In genomic region chr12:131628341-131628740, GRCh38 we compare ENCODE assay signal across 20 cellular contexts.
"Had no signal": no experiment of that assay in that cellular context is flagged by ENCODE, and none has a peak within 500 bp of the region (broad histone marks: within the 10 kb centered on the region; RNA-seq: fewer than 3 reads in every experiment).

No MANE protein-coding gene starts in this region.

- H3K27me3 ChIP-seq: ovary, testis had no signal

- H3K27ac ChIP-seq: coronary artery, gastrocnemius medialis, ovary, psoas muscle, skin epidermis, stomach, testis had no signal

- H3K27ac Mint-ChIP-seq: type B pancreatic cell had no signal

- H3K4me1 Mint-ChIP-seq: activated T-helper 17 cell treated with anti-CD3 and anti-CD28 coated beads, Interleukin-2, amount 50 U/mL, for 72 hours had no signal

- H3K4me1 ChIP-seq: psoas muscle had no signal

- H3K9me3 Mint-ChIP-seq: activated naive CD8-positive, alpha-beta T cell treated with anti-CD3 and anti-CD28 coated beads, Interleukin-2, amount 50 U/mL, for 24 hours; activated T-helper 17 cell treated with anti-CD3 and anti-CD28 coated beads, Interleukin-2, amount 50 U/mL, for 72 hours; type B pancreatic cell had no signal

- H3K36me3 ChIP-seq: gastrocnemius medialis, ovary, stomach had no signal

- H3K4me3 Mint-ChIP-seq: T-helper 1 cell treated with Interleukin-12 subunit alpha and Interleukin-12 subunit beta and Interleukin-4 antibody, amounts not matched to agents 30 μg/mL and 1 μg/mL, for 36 hours; type B pancreatic cell had no signal

- DNase-seq: activated CD8-positive, alpha-beta T cell treated with anti-CD3 and anti-CD28 coated beads for 36 hours; activated naive CD4-positive, alpha-beta T cell; activated naive CD8-positive, alpha-beta T cell treated with anti-CD3 and anti-CD28 coated beads, Interleukin-2, amount 50 U/mL, for 24 hours; activated T-cell treated with anti-CD3 and anti-CD28 coated beads, Interleukin-2, amount 50 U/mL, for 1 hour; anterior cingulate cortex; gastrocnemius medialis; left ventricle myocardium superior; ovary; psoas muscle; right cardiac atrium; stimulated activated CD4-positive, alpha-beta T cell treated with anti-CD3 and anti-CD28 coated beads, Interleukin-2, amount 100 ng/mL, for 48 hours; stomach; testis had no signal

- H3K36me3 Mint-ChIP-seq: immature natural killer cell, type B pancreatic cell had no signal

- H3K9me3 ChIP-seq: gastrocnemius medialis, ovary, psoas muscle, stomach, testis had no signal

- H3K4me3 ChIP-seq: coronary artery, gastrocnemius medialis, ovary, psoas muscle, skin epidermis, stomach, testis had no signal

- H3K27me3 Mint-ChIP-seq: activated T-helper 17 cell treated with anti-CD3 and anti-CD28 coated beads, Interleukin-2, amount 50 U/mL, for 72 hours had no signal

- ATAC-seq: activated CD8-positive, alpha-beta T cell treated with anti-CD3 and anti-CD28 coated beads for 36 hours; activated naive CD8-positive, alpha-beta T cell treated with anti-CD3 and anti-CD28 coated beads, Interleukin-2, amount 50 U/mL, for 24 hours; activated T-helper 17 cell treated with anti-CD3 and anti-CD28 coated beads, Interleukin-2, amount 50 U/mL, for 72 hours; esophagus mucosa; gastrocnemius medialis; left ventricle myocardium superior; psoas muscle; right cardiac atrium had no signal
